Comparison of ENCODE assay signal across 36 cellular contexts in the genomic region with DNA sequence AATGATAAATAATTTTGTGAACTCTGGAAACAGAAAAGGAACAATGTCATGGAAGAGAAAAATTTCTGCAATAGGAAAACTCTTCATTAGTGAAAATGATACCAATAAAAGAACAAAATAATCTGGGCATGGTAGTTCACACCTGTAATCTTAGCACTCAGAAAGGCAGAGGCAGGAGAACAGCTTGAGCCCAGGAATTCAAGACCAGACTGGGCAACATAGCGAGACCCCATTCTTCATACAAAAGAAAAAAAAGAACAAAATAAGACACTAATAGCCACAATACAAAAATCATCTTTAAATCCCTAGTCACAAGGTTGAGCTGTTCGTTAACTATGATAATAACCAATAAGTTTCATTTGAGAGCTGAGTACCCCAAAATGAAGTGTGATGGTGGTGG.
"Had no signal": no experiment of that assay in that cellular context is flagged by ENCODE, and none has a peak within 500 bp of the region (broad histone marks: within the 10 kb centered on the region; RNA-seq: fewer than 3 reads in every experiment).

No MANE protein-coding gene starts in this region.

- H3K4me3 ChIP-seq: adrenal gland, body of pancreas, breast epithelium had no signal

- H3K27ac ChIP-seq: adrenal gland, body of pancreas, brain microvascular endothelial cell, breast epithelium, VCaP had no signal

- H3K9me3 Mint-ChIP-seq: activated CD4-positive, alpha-beta memory T cell treated with anti-CD3 and anti-CD28 coated beads, Interleukin-2, amount 10 ng/mL, durations not matched to agents 7 days and 5 days; activated CD4-positive, alpha-beta T cell treated with anti-CD3 and anti-CD28 coated beads, Interleukin-2, amount 10 ng/mL, durations not matched to agents 7 days and 5 days; activated naive CD4-positive, alpha-beta T cell treated with anti-CD3 and anti-CD28 coated beads for 36 hours; activated naive CD4-positive, alpha-beta T cell treated with anti-CD3 and anti-CD28 coated beads, Interleukin-2, amount 50 U/mL, for 72 hours; activated naive CD8-positive, alpha-beta T cell treated with anti-CD3 and anti-CD28 coated beads for 36 hours; activated T-cell treated with anti-CD3 and anti-CD28 coated beads, Interleukin-2, amount 50 U/mL, for 24 hours; activated T-helper 2 cell treated with anti-CD3 and anti-CD28 coated beads, Interferon-gamma antibody, Interleukin-2, Interleukin-4, amounts not matched to agents 10 μg/mL and 5 μg/mL and 100 μg/mL, durations not matched to agents 14 hours and 24 hours and 36 hours; T-helper 1 cell treated with Interleukin-12 subunit alpha and Interleukin-12 subunit beta and Interleukin-4 antibody, amounts not matched to agents 30 μg/mL and 1 μg/mL, for 36 hours; T-helper 2 cell treated with Interferon-gamma antibody and Interleukin-4, amounts not matched to agents 5 μg/mL and 100 μg/mL, for 36 hours had no signal

- H3K27me3 ChIP-seq: adrenal gland, body of pancreas, brain microvascular endothelial cell, breast epithelium had no signal

- FAIRE-seq: astrocyte, colon, TTC549 had no signal

- H3K27ac Mint-ChIP-seq: activated CD4-positive, alpha-beta memory T cell treated with anti-CD3 and anti-CD28 coated beads, Interleukin-2, amount 10 ng/mL, durations not matched to agents 7 days and 5 days; activated CD4-positive, alpha-beta T cell treated with anti-CD3 and anti-CD28 coated beads for 36 hours; activated CD4-positive, alpha-beta T cell treated with anti-CD3 and anti-CD28 coated beads, Interleukin-2, amount 10 ng/mL, durations not matched to agents 7 days and 5 days; activated CD8-positive, alpha-beta memory T cell treated with anti-CD3 and anti-CD28 coated beads, Interleukin-2, amount 10 ng/mL, durations not matched to agents 7 days and 5 days; activated CD8-positive, alpha-beta T cell treated with anti-CD3 and anti-CD28 coated beads, Interleukin-2, amount 10 ng/mL, durations not matched to agents 7 days and 5 days; activated naive CD4-positive, alpha-beta T cell treated with anti-CD3 and anti-CD28 coated beads for 36 hours; activated naive CD8-positive, alpha-beta T cell treated with anti-CD3 and anti-CD28 coated beads for 36 hours; activated T-cell treated with anti-CD3 and anti-CD28 coated beads, Interleukin-2, amount 50 U/mL, for 24 hours; activated T-helper 2 cell treated with anti-CD3 and anti-CD28 coated beads, Interferon-gamma antibody, Interleukin-2, Interleukin-4, amounts not matched to agents 10 μg/mL and 5 μg/mL and 100 μg/mL, durations not matched to agents 14 hours and 24 hours and 36 hours; T-helper 1 cell treated with Interleukin-12 subunit alpha and Interleukin-12 subunit beta and Interleukin-4 antibody, amounts not matched to agents 30 μg/mL and 1 μg/mL, for 36 hours; T-helper 2 cell treated with Interferon-gamma antibody and Interleukin-4, amounts not matched to agents 5 μg/mL and 100 μg/mL, for 36 hours had no signal

- H3K27me3 Mint-ChIP-seq: activated CD4-positive, alpha-beta memory T cell treated with anti-CD3 and anti-CD28 coated beads, Interleukin-2, amount 10 ng/mL, durations not matched to agents 7 days and 5 days; activated CD4-positive, alpha-beta T cell treated with anti-CD3 and anti-CD28 coated beads for 36 hours; activated CD4-positive, alpha-beta T cell treated with anti-CD3 and anti-CD28 coated beads, Interleukin-2, amount 10 ng/mL, durations not matched to agents 7 days and 5 days; activated CD8-positive, alpha-beta memory T cell treated with anti-CD3 and anti-CD28 coated beads, Interleukin-2, amount 10 ng/mL, durations not matched to agents 7 days and 5 days; activated naive CD8-positive, alpha-beta T cell treated with anti-CD3 and anti-CD28 coated beads for 36 hours; activated T-cell treated with anti-CD3 and anti-CD28 coated beads, Interleukin-2, amount 50 U/mL, for 24 hours had no signal

- DNase-seq: activated CD4-positive, alpha-beta memory T cell treated with anti-CD3 and anti-CD28 coated beads, Interleukin-2, amount 10 ng/mL, durations not matched to agents 7 days and 5 days; activated CD4-positive, alpha-beta T cell treated with anti-CD3 and anti-CD28 coated beads for 1 hour; activated CD4-positive, alpha-beta T cell treated with anti-CD3 and anti-CD28 coated beads for 36 hours; activated CD4-positive, alpha-beta T cell treated with anti-CD3 and anti-CD28 coated beads for 48 hours; activated CD4-positive, alpha-beta T cell treated with anti-CD3 and anti-CD28 coated beads, Interleukin-2, amount 10 ng/mL, durations not matched to agents 7 days and 5 days; activated CD4-positive, alpha-beta T cell treated with anti-CD3 and anti-CD28 coated beads, Interleukin-2, amount 50 U/mL, for 48 hours; activated CD4-positive, CD25-positive, alpha-beta regulatory T cell; activated CD8-positive, alpha-beta memory T cell treated with anti-CD3 and anti-CD28 coated beads for 24 hours; activated CD8-positive, alpha-beta memory T cell treated with anti-CD3 and anti-CD28 coated beads, Interleukin-2, amount 10 ng/mL, durations not matched to agents 7 days and 5 days; activated CD8-positive, alpha-beta memory T cell treated with anti-CD3 and anti-CD28 coated beads, Interleukin-2, amount 50 U/mL, for 48 hours; activated CD8-positive, alpha-beta T cell treated with anti-CD3 and anti-CD28 coated beads, Interleukin-2, amount 10 ng/mL, durations not matched to agents 7 days and 5 days; activated effector memory CD4-positive, alpha-beta T cell treated with Interleukin-2 at 50 U/mL for 16 hours; activated gamma-delta T cell; activated naive CD4-positive, alpha-beta T cell treated with anti-CD3 and anti-CD28 coated beads for 36 hours; activated naive CD4-positive, alpha-beta T cell treated with anti-CD3 and anti-CD28 coated beads, Interleukin-2, amount 50 U/mL, for 16 hours; activated naive CD8-positive, alpha-beta T cell treated with anti-CD3 and anti-CD28 coated beads for 36 hours; activated T-cell treated with anti-CD3 and anti-CD28 coated beads, Interleukin-2, amount 50 U/mL, for 24 hours; activated T-cell treated with anti-CD3 and anti-CD28 coated beads, Interleukin-2, amount 50 U/mL, for 48 hours; adrenal gland; amniotic stem cell; aorta; body of pancreas; brain microvascular endothelial cell; central memory CD4-positive, alpha-beta T cell; T-helper 2 cell; T-helper 9 cell had no signal

- H3K4me1 ChIP-seq: body of pancreas, breast epithelium had no signal

- H3K9me3 ChIP-seq: adrenal gland, body of pancreas, breast epithelium had no signal

- H3K4me3 Mint-ChIP-seq: activated CD4-positive, alpha-beta memory T cell treated with anti-CD3 and anti-CD28 coated beads, Interleukin-2, amount 10 ng/mL, durations not matched to agents 7 days and 5 days; activated CD4-positive, alpha-beta T cell treated with anti-CD3 and anti-CD28 coated beads for 36 hours; activated CD4-positive, alpha-beta T cell treated with anti-CD3 and anti-CD28 coated beads, Interleukin-2, amount 10 ng/mL, durations not matched to agents 7 days and 5 days; activated CD8-positive, alpha-beta memory T cell treated with anti-CD3 and anti-CD28 coated beads, Interleukin-2, amount 10 ng/mL, durations not matched to agents 7 days and 5 days; activated CD8-positive, alpha-beta T cell treated with anti-CD3 and anti-CD28 coated beads, Interleukin-2, amount 10 ng/mL, durations not matched to agents 7 days and 5 days; activated naive CD4-positive, alpha-beta T cell treated with anti-CD3 and anti-CD28 coated beads for 36 hours; activated naive CD8-positive, alpha-beta T cell treated with anti-CD3 and anti-CD28 coated beads for 36 hours; activated T-cell treated with anti-CD3 and anti-CD28 coated beads, Interleukin-2, amount 50 U/mL, for 24 hours; T-helper 1 cell treated with Interleukin-12 subunit alpha and Interleukin-12 subunit beta and Interleukin-4 antibody, amounts not matched to agents 30 μg/mL and 1 μg/mL, for 36 hours; T-helper 2 cell treated with Interferon-gamma antibody and Interleukin-4, amounts not matched to agents 5 μg/mL and 100 μg/mL, for 36 hours had no signal

- ATAC-seq: activated CD4-positive, alpha-beta T cell treated with anti-CD3 and anti-CD28 coated beads for 36 hours; activated CD4-positive, CD25-positive, alpha-beta regulatory T cell treated with anti-CD3 and anti-CD28 coated beads, Interleukin-2, amount 50 U/mL, for 24 hours; activated CD8-positive, alpha-beta memory T cell treated with anti-CD3 and anti-CD28 coated beads, Interleukin-2, amount 10 ng/mL, durations not matched to agents 7 days and 5 days; activated CD8-positive, alpha-beta T cell treated with anti-CD3 and anti-CD28 coated beads, Interleukin-2, amount 10 ng/mL, durations not matched to agents 7 days and 5 days; activated naive CD4-positive, alpha-beta T cell treated with anti-CD3 and anti-CD28 coated beads, Interleukin-2, amount 50 U/mL, for 72 hours; body of pancreas had no signal
